ENCODE assay signal across 18 cellular contexts in genomic region chr5:61311056-61311455, GRCh38. TPM values are rescaled to one million over a fixed set of nuclear protein-coding genes. Genes with fewer than 3 reads are reported as not detected.
A peak's percentile ranks its signal among the peaks of the same experiment; 100 is the strongest.
DNase-seq lines count a peak whose midpoint lies in the region; ATAC-seq and TF ChIP-seq lines count a peak whose summit lies in the region.
"Had no signal": no experiment of that assay in that cellular context is flagged by ENCODE, and none has a peak within 500 bp of the region (broad histone marks: within the 10 kb centered on the region; RNA-seq: fewer than 3 reads in every experiment).

No MANE protein-coding gene starts in this region.

- CTCF ChIA-PET in IMR-90 (lab: Yijun Ruan, JAX), result interaction anchor here (0.7 to 2.3 kb wide), 4 partner anchors 10 to 581 kb away, joined by 3 to 5 read pairs (median 3); no protein-coding TSS in a partner anchor
- CTCF ChIA-PET in mammary epithelial cell (lab: Charles Lee; ENCODE audit: low non-redundant PET), result no interaction called here

- no peak for ATAC-seq in IMR-90 (ENCODE audit: low read depth)
- ATAC-seq in RWPE2 (ENCODE audit: low read depth), result no peak
- no peak for ATAC-seq in GM21381 (IDR thresholded peaks at IDR 0.05; ENCODE audit: unreplicated experiment)
- no peak for ATAC-seq in HG02981 (IDR thresholded peaks at IDR 0.05; ENCODE audit: unreplicated experiment)
- ATAC-seq: K562, Right ventricle myocardium inferior had no signal

- DNase-seq in IMR-90 (no peak), RWPE2 (ENCODE audit: low spot score) (no peak), mesenchymal stem cell (no peak), mammary epithelial cell (no peak), UCSD-AML1 (lab: John Stamatoyannopoulos, UW; ENCODE audit: unreplicated experiment) (no peak)
- DNase-seq: CD4-positive, alpha-beta T cell; NCI-H1105; NCI-H187; NCI-H2107; NCI-H2227 treated with DMSO at 0.1 percent for 48 hours; NCI-H524; T-helper 1 cell had no signal

- dilution Hi-C loops in IMR-90 (cut with HindIII; ENCODE audit: low sequenced_read_pairs, unreplicated experiment) (no loop called here), mammary epithelial cell (cut with HindIII; ENCODE audit: low sequenced_read_pairs) (no loop called here)

- H4K91ac ChIP-seq in IMR-90 (ENCODE audit: insufficient read depth, low read depth, low read length) (peak overlapping the region; percentile 2; the same call in 1 of the 2 replicates), mesenchymal stem cell (ENCODE audit: low read length) (no peak overlapping the region)

- no peak for TF ChIP-seq POLR2A in IMR-90 (IDR thresholded peaks at IDR 0.05; ENCODE audit: low read depth, low read length)

- H3K9ac ChIP-seq in IMR-90 (ENCODE audit: low read depth, low read length) (no peak overlapping the region), mesenchymal stem cell (ENCODE audit: low read length) (no peak overlapping the region), mammary epithelial cell (ENCODE audit: insufficient read depth, low read length) (no peak overlapping the region)

- H3K27ac ChIP-seq in ACC112 (ENCODE audit: low read depth, low read length) (peak overlapping the region; percentile 94; the same call in 1 of the 2 replicates), IMR-90 (ENCODE audit: insufficient read depth, low read length) (no peak overlapping the region), RWPE2 (ENCODE audit: poor library complexity, severe bottlenecking) (peak overlapping the region; percentile 95), mesenchymal stem cell (ENCODE audit: low read length, poor library complexity, severe bottlenecking) (no peak overlapping the region), mammary epithelial cell (ENCODE audit: insufficient read depth, low read depth, low read length) (no peak overlapping the region)
- H3K27ac ChIP-seq: SK-N-MC had no signal

- H3K4me2 ChIP-seq in IMR-90 (ENCODE audit: low read depth, low read length) (no peak overlapping the region), mesenchymal stem cell (ENCODE audit: low read length, poor library complexity, severe bottlenecking) (no peak overlapping the region), mammary epithelial cell (ENCODE audit: insufficient read depth, low read depth, low read length) (no peak overlapping the region)

- no peak overlapping the region for H3K56ac ChIP-seq in IMR-90 (ENCODE audit: extremely low read depth, insufficient read depth, low read length)

- H2BK5ac ChIP-seq in IMR-90 (ENCODE audit: low read depth, low read length, poor library complexity, severe bottlenecking) (peak overlapping the region; percentile 6), mesenchymal stem cell (ENCODE audit: low read depth, low read length, poor library complexity, severe bottlenecking) (no peak overlapping the region)

- no peak overlapping the region for H3K14ac ChIP-seq in IMR-90 (replicated peaks; ENCODE audit: low read depth, low read length)
- H3K14ac ChIP-seq in mesenchymal stem cell (ENCODE audit: low read length in 2 of 2), result no peak overlapping the region

- H3K9me3 ChIP-seq in IMR-90 (ENCODE audit: control insufficient read depth, insufficient read depth, low read length) (no peaks in the 10 kb centered on the region), RWPE2 (ENCODE audit: severe bottlenecking) (no peaks in the 10 kb centered on the region), mesenchymal stem cell (ENCODE audit: control insufficient read depth, low read length) (no peaks in the 10 kb centered on the region), mammary epithelial cell (replicated peaks; ENCODE audit: insufficient read depth, low read length) (no peaks in the 10 kb centered on the region)

- 0 out of 3 replicates have a peak overlapping the region, but pooled peaks have one; percentile 17 for H2BK15ac ChIP-seq in IMR-90 (ENCODE audit: low read depth, low read length)
- peak overlapping the region; percentile 44 for H2BK15ac ChIP-seq in mesenchymal stem cell (ENCODE audit: low read depth, poor library complexity, severe bottlenecking)

- H4K5ac ChIP-seq in IMR-90 (ENCODE audit: low read depth, low read length), result peak overlapping the region; percentile 66; the same call in 1 of the 2 replicates

- H3K18ac ChIP-seq in IMR-90 (ENCODE audit: low read depth, low read length) (no peak overlapping the region; the same call in 1 of the 2 replicates), mesenchymal stem cell (ENCODE audit: low read depth in 1 of 2, low read length in 2 of 2) (peak overlapping the region; percentile 70 to 88)

- no peak overlapping the region for H2AK9ac ChIP-seq in IMR-90 (replicated peaks; ENCODE audit: low read depth, low read length, poor library complexity)

- H3K79me2 ChIP-seq in ACC112 (ENCODE audit: control insufficient read depth, insufficient read depth, low read length, unreplicated experiment), result no peaks in the 10 kb centered on the region
- no peaks in the 10 kb centered on the region for H3K79me2 ChIP-seq in mammary epithelial cell (ENCODE audit: insufficient read depth, low read length)

- no TSS peak for BruUV-seq in IMR-90 (replicated peaks; lab: Mats Ljungman, UMichigan)
- no TSS peak for BruUV-seq in mammary epithelial cell (replicated peaks; lab: Mats Ljungman, UMichigan)

- TF ChIP-seq CTCF in IMR-90 (conservative IDR thresholded peaks at IDR 0.05; ENCODE audit: low read depth, low read length), result no peak
- TF ChIP-seq CTCF in RWPE2 (IDR thresholded peaks at IDR 0.05; ENCODE audit: poor library complexity, severe bottlenecking), result no peak
- no peak for TF ChIP-seq CTCF in mammary epithelial cell (conservative IDR thresholded peaks at IDR 0.05 in 1 of 2, IDR thresholded peaks at IDR 0.05 in 1 of 2; ENCODE audit: extremely low read depth in 1 of 2, insufficient read depth in 1 of 2, low read depth in 1 of 2, low read length in 2 of 2)

- intact Hi-C loops in IMR-90 (cut with micrococcal nuclease) (no loop called here), mammary epithelial cell (cut with micrococcal nuclease) (loop anchor here (5.0 kb wide), 1 partner anchor 34 kb away; no protein-coding TSS in a partner anchor)

- H3K9me1 ChIP-seq in IMR-90 (ENCODE audit: insufficient read depth, low read length), result peaks cover 11% of the 10 kb centered on the region

- peak overlapping the region in 1 of 2 experiments; percentile 12; a peak in 1 of 4 replicates for H4K8ac ChIP-seq in IMR-90 (ENCODE audit: low read depth in 2 of 2, low read length in 2 of 2)
- peak overlapping the region; percentile 53 for H4K8ac ChIP-seq in mesenchymal stem cell (ENCODE audit: low read length)

- H2BK20ac ChIP-seq in IMR-90 (ENCODE audit: low read depth, low read length), result 0 out of 2 replicates have a peak overlapping the region, but pooled peaks have one; percentile 17

- no CpG with 5 or more reads among the region's 4 CpGs for WGBS in IMR-90 (ENCODE audit: extremely low coverage in 2 of 2, insufficient read length in 1 of 2), 2 experiments
- WGBS in mesenchymal stem cell, result 31% methylated on average over 4 of the region's 4 CpGs
- WGBS in mammary epithelial cell (ENCODE audit: low coverage, missing lambda C conversion rate), result 89% methylated on average over 3 of the region's 4 CpGs

- H3K23ac ChIP-seq in IMR-90 (ENCODE audit: low read depth, low read length) (no peak overlapping the region), mesenchymal stem cell (ENCODE audit: low read length in 2 of 2) (no peak overlapping the region)

- peak overlapping the region in 1 of 2 experiments; percentile 94 for H2BK12ac ChIP-seq in mesenchymal stem cell (ENCODE audit: low read length in 2 of 2)

- H2AK5ac ChIP-seq in IMR-90 (ENCODE audit: low read depth, low read length), result peak overlapping the region; percentile 52
- H2AK5ac ChIP-seq in mesenchymal stem cell (ENCODE audit: low read length, severe bottlenecking), result peak overlapping the region; percentile 78

- H2AFZ ChIP-seq in ACC112 (ENCODE audit: low read length, unreplicated experiment), result no peak overlapping the region
- H2AFZ ChIP-seq in IMR-90 (replicated peaks; ENCODE audit: low read length, poor library complexity), result no peak overlapping the region
- no peak overlapping the region for H2AFZ ChIP-seq in mesenchymal stem cell (ENCODE audit: low read depth, low read length)
- no peak overlapping the region for H2AFZ ChIP-seq in mammary epithelial cell (ENCODE audit: low read depth, low read length)

- peak overlapping the region; percentile 56 for H3K4ac ChIP-seq in IMR-90 (ENCODE audit: low read depth, low read length)
- peak overlapping the region; percentile 5 to 59 for H3K4ac ChIP-seq in mesenchymal stem cell (ENCODE audit: low read depth in 1 of 2, low read length in 2 of 2)

- no peaks in the 10 kb centered on the region for H3K27me3 ChIP-seq in ACC112 (ENCODE audit: insufficient read depth, low read length)
- no peaks in the 10 kb centered on the region for H3K27me3 ChIP-seq in IMR-90 (ENCODE audit: control insufficient read depth, insufficient read depth, low read length)
- H3K27me3 ChIP-seq in RWPE2 (ENCODE audit: insufficient read depth, poor library complexity, severe bottlenecking), result no peaks in the 10 kb centered on the region
- no peaks in the 10 kb centered on the region for H3K27me3 ChIP-seq in mesenchymal stem cell (ENCODE audit: control insufficient read depth in 1 of 2, insufficient read depth in 1 of 2, low read length in 2 of 2)
- H3K27me3 ChIP-seq in mammary epithelial cell (ENCODE audit: insufficient read depth, low read length), result no peaks in the 10 kb centered on the region

- POLR2A ChIA-PET in IMR-90 (lab: Charles Lee; ENCODE audit: unreplicated experiment), result no interaction called here

- H3K36me3 ChIP-seq in ACC112 (ENCODE audit: insufficient read depth, low read length) (no peaks in the 10 kb centered on the region), IMR-90 (ENCODE audit: control insufficient read depth, insufficient read depth, low read length) (no peaks in the 10 kb centered on the region), RWPE2 (ENCODE audit: low read depth) (no peaks in the 10 kb centered on the region), mesenchymal stem cell (ENCODE audit: control insufficient read depth in 1 of 2, insufficient read depth in 2 of 2, low read depth in 1 of 2, low read length in 2 of 2) (no peaks in the 10 kb centered on the region), mammary epithelial cell (ENCODE audit: insufficient read depth, low read length) (no peaks in the 10 kb centered on the region)

- H3K79me1 ChIP-seq in IMR-90 (ENCODE audit: low read depth in 1 of 2, low read length in 2 of 2) (0 out of 4 replicates have a peak, but pooled peaks cover 0 to 3% of the 10 kb centered on the region in 2 experiments), mesenchymal stem cell (replicated peaks; ENCODE audit: low read length, poor library complexity, severe bottlenecking) (no peaks in the 10 kb centered on the region)

- H3K4me3 ChIP-seq in ACC112 (ENCODE audit: low read depth, low read length) (no peak overlapping the region), IMR-90 (ENCODE audit: insufficient read depth, low read depth, low read length) (no peak overlapping the region), RWPE2 (ENCODE audit: severe bottlenecking) (no peak overlapping the region), mesenchymal stem cell (ENCODE audit: insufficient read depth in 1 of 2, low read depth in 1 of 2, low read length in 2 of 2) (no peak overlapping the region), mammary epithelial cell (replicated peaks in 1 of 3; ENCODE audit: insufficient read depth in 1 of 3, low read depth in 2 of 3, low read length in 3 of 3) (no peak overlapping the region)
- H3K4me3 ChIP-seq: K562, SK-N-MC had no signal

- H3K4me1 ChIP-seq in ACC112 (ENCODE audit: control insufficient read depth, insufficient read depth, low read length, unreplicated experiment) (peaks cover 73% of the 10 kb centered on the region), IMR-90 (ENCODE audit: control insufficient read depth, insufficient read depth, low read length) (peaks cover 29% of the 10 kb centered on the region), RWPE2 (ENCODE audit: insufficient read depth, poor library complexity, severe bottlenecking) (peaks cover 58% of the 10 kb centered on the region), mesenchymal stem cell (ENCODE audit: control insufficient read depth, insufficient read depth, low read depth, low read length) (peaks cover 13% of the 10 kb centered on the region), mammary epithelial cell (ENCODE audit: insufficient read depth, low read length) (peaks cover 29% of the 10 kb centered on the region)

- peak overlapping the region; percentile 16; the same call in 1 of the 2 replicates for H2BK120ac ChIP-seq in IMR-90 (ENCODE audit: low read depth, low read length)
- H2BK120ac ChIP-seq in mesenchymal stem cell (ENCODE audit: low read depth, low read length), result no peak overlapping the region

- in situ Hi-C loops in IMR-90 (cut with MboI; ENCODE audit: low sequenced_read_pairs), result loop anchor here (25.0 kb wide), 1 partner anchor 624 kb away; no protein-coding TSS in a partner anchor
- in situ Hi-C loops in mammary epithelial cell (cut with MboI; ENCODE audit: low sequenced_read_pairs in 2 of 2), result no loop called here

- TF ChIP-seq RAD21 in IMR-90 (IDR thresholded peaks at IDR 0.05; ENCODE audit: low read length), result no peak

- no peaks in the 10 kb centered on the region for H4K20me1 ChIP-seq in IMR-90 (ENCODE audit: insufficient read depth, low read length)
- H4K20me1 ChIP-seq in mammary epithelial cell (ENCODE audit: insufficient read depth, low read length), result no peaks in the 10 kb centered on the region

RNA-seq across cellular contexts. Expression of gene ZSWIM6, which starts 21.0 kb away (rescaled TPM):
- total RNA-seq in IMR-90 (2012; rRNA removed), result 10.8 TPM in 2 replicates
- polyA plus RNA-seq in IMR-90 (2012; rRNA removed), result 12.7 and 14.1 TPM in 2 replicates
- 4.5 and 6.0 TPM in 2 replicates for polyA plus RNA-seq in IMR-90 (2012; cell fraction: cytosol; rRNA removed)
- 31.9 and 56.3 TPM in 2 replicates for polyA plus RNA-seq in IMR-90 (2012; cell fraction: nucleus; rRNA removed; ENCODE audit: low replicate concordance)
- polyA plus RNA-seq in mesenchymal stem cell (2013, experiment 1 of 2), result 12.1 TPM
- polyA plus RNA-seq in mesenchymal stem cell (2013, experiment 2 of 2), result 12.1 TPM
- total RNA-seq in mammary epithelial cell, result 1 to 10 TPM; 9.3 to 9.7 TPM
- polyA plus RNA-seq in mammary epithelial cell, result 6.8 TPM
- 2.3 TPM for polyA minus RNA-seq in mammary epithelial cell

Comparison
In these comparisons a context has a peak if more than half of its experiments do, and no peak if none do; other contexts are left out.
1. H3K27ac ChIP-seq: peak in ACC112 (single experiment) and RWPE2 (single experiment); none in IMR-90 (single experiment), mesenchymal stem cell (single experiment) and mammary epithelial cell (single experiment).